Comparison of ENCODE assay signal across 23 cellular contexts in genomic region chr3:72802001-72802400, GRCh38.
"Had no signal": no experiment of that assay in that cellular context is flagged by ENCODE, and none has a peak within 500 bp of the region (broad histone marks: within the 10 kb centered on the region; RNA-seq: fewer than 3 reads in every experiment).

No MANE protein-coding gene starts in this region.

- DNase-seq: activated CD4-positive, alpha-beta memory T cell treated with anti-CD3 and anti-CD28 coated beads, Interleukin-2, amount 10 ng/mL, durations not matched to agents 7 days and 5 days; activated CD4-positive, alpha-beta T cell treated with anti-CD3 and anti-CD28 coated beads for 1 hour; activated CD4-positive, alpha-beta T cell treated with anti-CD3 and anti-CD28 coated beads for 4 hours; activated CD4-positive, alpha-beta T cell treated with anti-CD3 and anti-CD28 coated beads, Interleukin-2, amount 10 ng/mL, durations not matched to agents 7 days and 5 days; activated CD4-positive, alpha-beta T cell treated with anti-CD3 and anti-CD28 coated beads, Interleukin-2, amount 50 U/mL, for 4 hours; activated CD8-positive, alpha-beta memory T cell treated with anti-CD3 and anti-CD28 coated beads, Interleukin-2, amount 50 U/mL, for 48 hours; activated gamma-delta T cell; activated naive CD4-positive, alpha-beta T cell; activated naive CD4-positive, alpha-beta T cell treated with anti-CD3 and anti-CD28 coated beads, Interleukin-2, amount 10 ng/mL, durations not matched to agents 7 days and 5 days; activated T-cell treated with anti-CD3 and anti-CD28 coated beads for 4 hours; activated T-cell treated with anti-CD3 and anti-CD28 coated beads, Interleukin-2, amount 50 U/mL, for 24 hours; activated T-cell treated with anti-CD3 and anti-CD28 coated beads, Interleukin-2, amount 50 U/mL, for 72 hours; adrenal gland; amygdala; aorta; body of pancreas; caudate nucleus; effector CD8-positive, alpha-beta T cell; esophagus squamous epithelium; foreskin melanocyte had no signal

- H3K4me3 ChIP-seq: adrenal gland, body of pancreas, esophagus squamous epithelium, gastroesophageal sphincter had no signal

- H3K9me3 ChIP-seq: adrenal gland, body of pancreas, esophagus squamous epithelium, gastroesophageal sphincter had no signal

- H3K27me3 ChIP-seq: adrenal gland, body of pancreas, esophagus squamous epithelium, gastroesophageal sphincter had no signal

- H3K27me3 Mint-ChIP-seq: activated CD4-positive, alpha-beta memory T cell treated with anti-CD3 and anti-CD28 coated beads, Interleukin-2, amount 10 ng/mL, durations not matched to agents 7 days and 5 days; activated CD4-positive, alpha-beta T cell treated with anti-CD3 and anti-CD28 coated beads, Interleukin-2, amount 10 ng/mL, durations not matched to agents 7 days and 5 days; activated naive CD4-positive, alpha-beta T cell treated with anti-CD3 and anti-CD28 coated beads, Interleukin-2, amount 10 ng/mL, durations not matched to agents 7 days and 5 days; activated T-cell treated with anti-CD3 and anti-CD28 coated beads, Interleukin-2, amount 50 U/mL, for 24 hours had no signal

- H3K4me1 ChIP-seq: esophagus squamous epithelium had no signal

- ATAC-seq: activated naive CD4-positive, alpha-beta T cell treated with anti-CD3 and anti-CD28 coated beads, Interleukin-2, amount 50 U/mL, for 72 hours; activated T-cell treated with anti-CD3 and anti-CD28 coated beads, Interleukin-2, amount 50 U/mL, for 72 hours; body of pancreas; gastroesophageal sphincter had no signal

- H3K27ac Mint-ChIP-seq: activated CD4-positive, alpha-beta memory T cell treated with anti-CD3 and anti-CD28 coated beads, Interleukin-2, amount 10 ng/mL, durations not matched to agents 7 days and 5 days; activated CD4-positive, alpha-beta T cell treated with anti-CD3 and anti-CD28 coated beads, Interleukin-2, amount 10 ng/mL, durations not matched to agents 7 days and 5 days; activated naive CD4-positive, alpha-beta T cell treated with anti-CD3 and anti-CD28 coated beads, Interleukin-2, amount 10 ng/mL, durations not matched to agents 7 days and 5 days; activated T-cell treated with anti-CD3 and anti-CD28 coated beads, Interleukin-2, amount 50 U/mL, for 24 hours; activated T-cell treated with anti-CD3 and anti-CD28 coated beads, Interleukin-2, amount 50 U/mL, for 72 hours had no signal

- H3K4me3 Mint-ChIP-seq: activated CD4-positive, alpha-beta memory T cell treated with anti-CD3 and anti-CD28 coated beads, Interleukin-2, amount 10 ng/mL, durations not matched to agents 7 days and 5 days; activated CD4-positive, alpha-beta T cell treated with anti-CD3 and anti-CD28 coated beads, Interleukin-2, amount 10 ng/mL, durations not matched to agents 7 days and 5 days; activated naive CD4-positive, alpha-beta T cell treated with anti-CD3 and anti-CD28 coated beads, Interleukin-2, amount 10 ng/mL, durations not matched to agents 7 days and 5 days; activated T-cell treated with anti-CD3 and anti-CD28 coated beads, Interleukin-2, amount 50 U/mL, for 24 hours had no signal

- H3K9me3 Mint-ChIP-seq: activated CD4-positive, alpha-beta memory T cell treated with anti-CD3 and anti-CD28 coated beads, Interleukin-2, amount 10 ng/mL, durations not matched to agents 7 days and 5 days; activated CD4-positive, alpha-beta T cell treated with anti-CD3 and anti-CD28 coated beads, Interleukin-2, amount 10 ng/mL, durations not matched to agents 7 days and 5 days; activated naive CD4-positive, alpha-beta T cell treated with anti-CD3 and anti-CD28 coated beads, Interleukin-2, amount 10 ng/mL, durations not matched to agents 7 days and 5 days; activated naive CD4-positive, alpha-beta T cell treated with anti-CD3 and anti-CD28 coated beads, Interleukin-2, amount 50 U/mL, for 72 hours; activated T-cell treated with anti-CD3 and anti-CD28 coated beads, Interleukin-2, amount 50 U/mL, for 24 hours; activated T-cell treated with anti-CD3 and anti-CD28 coated beads, Interleukin-2, amount 50 U/mL, for 72 hours had no signal

- H3K27ac ChIP-seq: adrenal gland, body of pancreas, epithelial cell of prostate, esophagus squamous epithelium, gastroesophageal sphincter had no signal

- H3K36me3 ChIP-seq: adrenal gland, esophagus squamous epithelium, gastroesophageal sphincter had no signal
